Comparison of ENCODE assay signal across 14 cellular contexts in the genomic region with DNA sequence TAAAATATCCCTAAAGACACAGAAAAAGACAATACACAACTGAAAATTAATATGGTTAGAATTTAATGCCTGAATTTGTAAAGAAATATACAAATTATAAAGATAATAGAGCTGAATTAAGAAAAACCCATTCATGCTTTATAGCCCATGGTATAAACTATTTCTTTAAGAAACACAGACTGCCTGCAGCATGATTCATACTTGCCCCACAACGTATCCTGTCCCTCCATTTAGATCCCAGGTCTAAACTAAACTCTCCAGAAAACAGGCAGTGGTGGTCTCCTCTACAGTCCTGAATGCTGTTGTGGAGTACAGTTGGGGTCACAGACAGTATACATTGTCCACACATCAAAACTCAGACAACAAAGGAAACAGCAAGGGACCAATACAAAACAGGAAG. TPM values are rescaled to one million over a fixed set of nuclear protein-coding genes. Genes with fewer than 3 reads are reported as not detected.
DNase-seq lines count a peak whose midpoint lies in the region; ATAC-seq and TF ChIP-seq lines count a peak whose summit lies in the region.
"Had no signal": no experiment of that assay in that cellular context is flagged by ENCODE, and none has a peak within 500 bp of the region (broad histone marks: within the 10 kb centered on the region; RNA-seq: fewer than 3 reads in every experiment).

No MANE protein-coding gene starts in this region.

- H3K9me3 ChIP-seq in upper lobe of left lung: no peaks in the 10 kb centered on the region
- H3K9me3 ChIP-seq: neutrophil, stomach had no signal

- TF ChIP-seq EP300 in upper lobe of left lung (IDR thresholded peaks at IDR 0.05): no peak

- H3K4me1 Mint-ChIP-seq in activated naive CD8-positive, alpha-beta T cell treated with anti-CD3 and anti-CD28 coated beads for 36 hours: peaks cover 37% of the 10 kb centered on the region

- H3K27ac Mint-ChIP-seq in activated naive CD8-positive, alpha-beta T cell treated with anti-CD3 and anti-CD28 coated beads for 36 hours: peak overlapping the region; percentile 62

- peaks cover 4 to 55% (median 12%) of the 10 kb centered on the region in 4 donors for H3K36me3 ChIP-seq in upper lobe of left lung
- H3K36me3 ChIP-seq: neutrophil had no signal

- H3K27ac ChIP-seq in upper lobe of left lung: no peak overlapping the region
- H3K27ac ChIP-seq: neutrophil, stomach had no signal

- H3K9me3 Mint-ChIP-seq in activated naive CD8-positive, alpha-beta T cell treated with anti-CD3 and anti-CD28 coated beads for 36 hours: no peaks in the 10 kb centered on the region
- H3K9me3 Mint-ChIP-seq: CD8-positive, alpha-beta memory T cell had no signal

- no peak for TF ChIP-seq CTCF in upper lobe of left lung (IDR thresholded peaks at IDR 0.05)

- no peaks in the 10 kb centered on the region for H3K27me3 ChIP-seq in upper lobe of left lung
- H3K27me3 ChIP-seq: neutrophil, stomach had no signal

- no peak for TF ChIP-seq POLR2A in upper lobe of left lung (IDR thresholded peaks at IDR 0.05)

- no peak overlapping the region for H3K4me3 ChIP-seq in upper lobe of left lung
- H3K4me3 ChIP-seq: stomach had no signal

- peaks cover 36% of the 10 kb centered on the region for H3K36me3 Mint-ChIP-seq in activated naive CD8-positive, alpha-beta T cell treated with anti-CD3 and anti-CD28 coated beads for 36 hours

- DNase-seq in AG20443 (ENCODE audit: low spot score): peak; percentile 58
- DNase-seq in GM03348 (ENCODE audit: low spot score): peak; percentile 46
- no peak for DNase-seq in activated naive CD8-positive, alpha-beta T cell treated with anti-CD3 and anti-CD28 coated beads for 36 hours
- DNase-seq in hepatic stellate cell (ENCODE audit: low spot score): peak; percentile 56
- no peak for DNase-seq in NCI-H2107 treated with DMSO at 0.1 percent for 48 hours (lab: John Stamatoyannopoulos, UW; ENCODE audit: unreplicated experiment)
- no peak for DNase-seq in upper lobe of left lung
- DNase-seq: CD8-positive, alpha-beta memory T cell; cortex of kidney; GDM1; NCI-H446 treated with DMSO at 0.1 percent for 48 hours; stomach had no signal

- H3K4me1 ChIP-seq in upper lobe of left lung: peaks cover 0 to 16% (median 8%) of the 10 kb centered on the region in 4 donors

- no peaks in the 10 kb centered on the region for H3K27me3 Mint-ChIP-seq in activated naive CD8-positive, alpha-beta T cell treated with anti-CD3 and anti-CD28 coated beads for 36 hours
- H3K27me3 Mint-ChIP-seq: CD8-positive, alpha-beta memory T cell had no signal

- ATAC-seq in GM21526 (IDR thresholded peaks at IDR 0.05; ENCODE audit: low FRiP score, unreplicated experiment): no peak
- ATAC-seq in upper lobe of left lung (ENCODE audit: low FRiP score in 2 of 2): no peak
- ATAC-seq in HG02763 (IDR thresholded peaks at IDR 0.05; ENCODE audit: unreplicated experiment): no peak

- no peak overlapping the region for H3K4me3 Mint-ChIP-seq in activated naive CD8-positive, alpha-beta T cell treated with anti-CD3 and anti-CD28 coated beads for 36 hours
- H3K4me3 Mint-ChIP-seq: CD8-positive, alpha-beta memory T cell had no signal

- WGBS in upper lobe of left lung, 2 donors: 48 to 50% methylated on average over 1 of the region's 1 CpG

RNA-seq across cellular contexts. Expression of a gene that starts 24.8 kb away (rescaled TPM):
- total RNA-seq in activated naive CD8-positive, alpha-beta T cell treated with anti-CD3 and anti-CD28 coated beads for 36 hours: 10 to 100 TPM; 47.1 to 58.0 TPM
- 100 to 1,000 TPM; 177 to 383 (median 300) TPM for total RNA-seq in upper lobe of left lung

Comparison
In these comparisons a context has a peak if more than half of its experiments do, and no peak if none do; other contexts are left out.
1. DNase-seq: peak in AG20443 (single experiment), GM03348 (single experiment) and hepatic stellate cell (single experiment); none in activated naive CD8-positive, alpha-beta T cell treated with anti-CD3 and anti-CD28 coated beads for 36 hours (single experiment), NCI-H2107 treated with DMSO at 0.1 percent for 48 hours (single experiment) and upper lobe of left lung (0 of 2).